8 cellular contexts compared by ENCODE assay signal in the genomic region with DNA sequence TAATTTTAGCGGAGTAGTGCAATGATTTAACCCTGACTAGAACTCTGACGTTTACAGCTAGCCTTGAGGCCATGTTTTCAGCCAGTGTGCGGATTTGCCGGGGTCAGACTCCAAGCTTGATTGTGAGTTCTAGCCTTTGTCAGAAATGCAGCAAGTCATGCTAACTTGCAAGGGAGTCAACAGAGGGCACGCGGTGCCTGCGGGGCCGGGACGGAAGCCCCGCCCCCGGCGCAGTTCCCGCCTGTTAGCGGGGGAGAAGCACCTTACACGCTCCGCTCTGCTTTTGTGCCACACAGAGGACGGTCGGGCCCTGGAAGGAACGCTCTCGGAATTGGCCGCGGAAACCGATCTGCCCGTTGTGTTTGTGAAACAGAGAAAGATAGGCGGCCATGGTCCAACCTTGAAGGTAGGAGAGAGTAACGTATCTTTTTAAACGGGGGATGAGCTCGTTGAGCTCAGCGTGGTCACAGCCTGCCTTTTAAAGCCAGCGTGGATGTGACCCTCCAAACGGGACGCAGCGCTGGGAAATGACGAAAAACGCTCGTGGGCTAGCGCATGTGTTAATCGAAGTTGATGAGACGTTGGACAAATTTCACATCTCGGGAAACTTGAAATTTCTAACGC.
A peak's percentile ranks its signal among the peaks of the same experiment; 100 is the strongest.
DNase-seq lines count a peak whose midpoint lies in the region; ATAC-seq and TF ChIP-seq lines count a peak whose summit lies in the region.

No MANE protein-coding gene starts in this region.

- no peak for TF ChIP-seq CTCF in astrocyte of the cerebellum (IDR thresholded peaks at IDR 0.05; ENCODE audit: low read depth, low read length, missing control alignments)
- TF ChIP-seq CTCF in retinal pigment epithelial cell (conservative IDR thresholded peaks at IDR 0.05; ENCODE audit: low read depth, low read length): no peak

- ATAC-seq in GM18498 (IDR thresholded peaks at IDR 0.05; ENCODE audit: unreplicated experiment): peak; percentile 46
- ATAC-seq in HG02970 (IDR thresholded peaks at IDR 0.05; ENCODE audit: low FRiP score, unreplicated experiment): peak; percentile 47

- H3K4me3 ChIP-seq in astrocyte of the cerebellum (ENCODE audit: low read depth, low read length) (peak overlapping the region; percentile 74), retinal pigment epithelial cell (ENCODE audit: low read length) (peak overlapping the region; percentile 76)

- peak; percentile 61 to 76 for DNase-seq in NCI-H1930 (lab: John Stamatoyannopoulos, UW)
- peak; percentile 72 for DNase-seq in T-helper 22 cell (ENCODE audit: low read depth)
- DNase-seq in astrocyte of the cerebellum (ENCODE audit: low read depth): no peak
- DNase-seq in hippocampal formation (lab: John Stamatoyannopoulos, UW): peak; percentile 72 to 82
- peak; percentile 61 for DNase-seq in retinal pigment epithelial cell (ENCODE audit: low read depth)
- no peak for DNase-seq in GOT3 (lab: John Stamatoyannopoulos, UW)

- in situ Hi-C loops in astrocyte of the cerebellum (cut with HindIII; ENCODE audit: low sequenced_read_pairs): no loop called here

Comparison
In these comparisons a context has a peak if more than half of its experiments do, and no peak if none do; other contexts are left out.
1. DNase-seq: peak in NCI-H1930 (2 of 2), T-helper 22 cell (single experiment), hippocampal formation (2 of 2) and retinal pigment epithelial cell (single experiment); none in astrocyte of the cerebellum (single experiment) and GOT3 (single experiment).